Comparison of ENCODE assay signal across 17 cellular contexts in genomic region chr15:93024716-93025624, GRCh38.
A peak's percentile ranks its signal among the peaks of the same experiment; 100 is the strongest.
DNase-seq lines count a peak whose midpoint lies in the region; ATAC-seq, FAIRE-seq and TF ChIP-seq lines count a peak whose summit lies in the region.
"Had no signal": no experiment of that assay in that cellular context is flagged by ENCODE, and none has a peak within 500 bp of the region (broad histone marks: within the 10 kb centered on the region; RNA-seq: fewer than 3 reads in every experiment).

No MANE protein-coding gene starts in this region.

- H2BK12ac ChIP-seq in trophoblast cell (ENCODE audit: low read length) = no peak overlapping the region

- TF ChIP-seq CTCF in IMR-90 (conservative IDR thresholded peaks at IDR 0.05; ENCODE audit: low read depth, low read length) = no peak
- no peak for TF ChIP-seq CTCF in GM12878 (IDR thresholded peaks at IDR 0.05 in 2 of 3, conservative IDR thresholded peaks at IDR 0.05 in 1 of 3; ENCODE audit: control insufficient read depth in 2 of 3, extremely low read depth in 1 of 3, insufficient read depth in 1 of 3, low read depth in 3 of 3, low read length in 3 of 3)

- BruUV-seq in IMR-90 (replicated peaks; lab: Mats Ljungman, UMichigan) = TSS peak; percentile 32
- BruUV-seq in GM12878 (replicated peaks; lab: Mats Ljungman, UMichigan) = TSS peak; percentile 49

- peaks cover 22% of the 10 kb centered on the region for H3K4me1 ChIP-seq in IMR-90 (ENCODE audit: control insufficient read depth, insufficient read depth, low read length)
- H3K4me1 ChIP-seq in GM12878 (ENCODE audit: control insufficient read depth, insufficient read depth, low read length) = peaks cover 17% of the 10 kb centered on the region
- no peaks in the 10 kb centered on the region for H3K4me1 ChIP-seq in trophoblast cell (ENCODE audit: control insufficient read depth in 1 of 2, insufficient read depth in 2 of 2, low read length in 2 of 2)
- H3K4me1 ChIP-seq: SJCRH30 had no signal

- H3K4me3 Mint-ChIP-seq in T-helper 2 cell treated with Interferon-gamma antibody and Interleukin-4, amounts not matched to agents 5 μg/mL and 100 μg/mL, for 36 hours = peak overlapping the region; percentile 27

- H2AK5ac ChIP-seq in IMR-90 (ENCODE audit: low read depth, low read length) = no peak overlapping the region
- no peak overlapping the region for H2AK5ac ChIP-seq in trophoblast cell (ENCODE audit: low read length)

- H2BK20ac ChIP-seq in IMR-90 (ENCODE audit: low read depth, low read length) = no peak overlapping the region

- peaks cover 56% of the 10 kb centered on the region for H3K36me3 ChIP-seq in IMR-90 (ENCODE audit: control insufficient read depth, insufficient read depth, low read length)
- H3K36me3 ChIP-seq in GM12878 (ENCODE audit: control insufficient read depth in 2 of 2, insufficient read depth in 2 of 2, low read length in 1 of 2) = peaks cover 27 to 33% of the 10 kb centered on the region in 2 experiments
- peaks cover 45 to 65% of the 10 kb centered on the region in 2 experiments for H3K36me3 ChIP-seq in trophoblast cell (ENCODE audit: control insufficient read depth in 1 of 2, insufficient read depth in 2 of 2, low read length in 2 of 2)

- H4K5ac ChIP-seq in IMR-90 (ENCODE audit: low read depth, low read length) = no peak overlapping the region

- H3K79me2 ChIP-seq in GM12878 (ENCODE audit: control insufficient read depth, insufficient read depth, low read length) (no peaks in the 10 kb centered on the region), trophoblast cell (ENCODE audit: control insufficient read depth, insufficient read depth, low read length, poor library complexity) (no peaks in the 10 kb centered on the region)

- FAIRE-seq in GM12878 (lab: Jason Lieb, UNC) = no peak

- no peak overlapping the region for H3K18ac ChIP-seq in IMR-90 (ENCODE audit: low read depth, low read length)
- no peak overlapping the region for H3K18ac ChIP-seq in trophoblast cell (ENCODE audit: low read length)

- ATAC-seq in IMR-90 (ENCODE audit: low read depth) (no peak), GM12878 (no peak), HG03520 (IDR thresholded peaks at IDR 0.05; ENCODE audit: unreplicated experiment) (no peak)
- ATAC-seq: body of pancreas had no signal

- H3K36me3 Mint-ChIP-seq in T-helper 2 cell treated with Interferon-gamma antibody and Interleukin-4, amounts not matched to agents 5 μg/mL and 100 μg/mL, for 36 hours (ENCODE audit: low read depth) = peaks cover 60% of the 10 kb centered on the region

- peak overlapping the region; percentile 72 for H3K27ac Mint-ChIP-seq in T-helper 2 cell treated with Interferon-gamma antibody and Interleukin-4, amounts not matched to agents 5 μg/mL and 100 μg/mL, for 36 hours

- H2BK120ac ChIP-seq in IMR-90 (ENCODE audit: low read depth, low read length) (no peak overlapping the region), trophoblast cell (ENCODE audit: insufficient read depth, low read length, poor library complexity) (no peak overlapping the region)

- H3K79me1 ChIP-seq in IMR-90 (ENCODE audit: low read depth in 1 of 2, low read length in 2 of 2) = peaks cover 38 to 58% of the 10 kb centered on the region in 2 experiments
- H3K79me1 ChIP-seq in trophoblast cell (ENCODE audit: low read length) = no peaks in the 10 kb centered on the region

- H3K23ac ChIP-seq in IMR-90 (ENCODE audit: low read depth, low read length) (no peak overlapping the region), trophoblast cell (ENCODE audit: low read length) (no peak overlapping the region)

- H2AK9ac ChIP-seq in IMR-90 (replicated peaks; ENCODE audit: low read depth, low read length, poor library complexity) = no peak overlapping the region

- H3K4ac ChIP-seq in IMR-90 (ENCODE audit: low read depth, low read length) (no peak overlapping the region), trophoblast cell (ENCODE audit: low read depth, low read length) (no peak overlapping the region)

- intact Hi-C loops in IMR-90 (cut with micrococcal nuclease) (no loop called here), GM12878 (cut with micrococcal nuclease; ENCODE audit: unreplicated experiment) (no loop called here)

- CTCF ChIA-PET in IMR-90 (lab: Yijun Ruan, JAX) (interaction anchor here (1.5 kb wide), 1 partner anchor 228 kb away, joined by 4 read pairs; no protein-coding TSS in a partner anchor), GM12878 (lab: Yijun Ruan, JAX) (interaction anchor here (1.1 kb wide), 1 partner anchor 61 kb away, joined by 3 read pairs; no protein-coding TSS in a partner anchor)

- no peak overlapping the region for H3K14ac ChIP-seq in IMR-90 (replicated peaks; ENCODE audit: low read depth, low read length)
- H3K14ac ChIP-seq in trophoblast cell (ENCODE audit: low read length) = no peak overlapping the region

- no peak overlapping the region for H2BK5ac ChIP-seq in IMR-90 (ENCODE audit: low read depth, low read length, poor library complexity, severe bottlenecking)
- no peak overlapping the region for H2BK5ac ChIP-seq in trophoblast cell (ENCODE audit: low read depth, low read length, poor library complexity)

- H3K27me3 Mint-ChIP-seq in T-helper 2 cell treated with Interferon-gamma antibody and Interleukin-4, amounts not matched to agents 5 μg/mL and 100 μg/mL, for 36 hours (ENCODE audit: low read depth) = no peaks in the 10 kb centered on the region
- H3K27me3 Mint-ChIP-seq: progenitor cell of endocrine pancreas had no signal

- no peak overlapping the region for H3K56ac ChIP-seq in IMR-90 (ENCODE audit: extremely low read depth, insufficient read depth, low read length)

- no peak overlapping the region for H3K27ac ChIP-seq in IMR-90 (ENCODE audit: insufficient read depth, low read length)
- H3K27ac ChIP-seq in GM12878 (ENCODE audit: control insufficient read depth, insufficient read depth) = no peak overlapping the region
- no peak overlapping the region for H3K27ac ChIP-seq in trophoblast cell (ENCODE audit: low read depth, low read length)
- H3K27ac ChIP-seq: body of pancreas, epithelial cell of prostate, hepatocyte, SJCRH30, testis had no signal

- peaks cover 14% of the 10 kb centered on the region; the same call in 1 of the 2 replicates for H3K9me1 ChIP-seq in IMR-90 (ENCODE audit: insufficient read depth, low read length)

- H3K4me2 ChIP-seq in IMR-90 (ENCODE audit: low read depth, low read length) = no peak overlapping the region
- no peak overlapping the region for H3K4me2 ChIP-seq in GM12878 (ENCODE audit: control insufficient read depth, insufficient read depth)
- H3K4me2 ChIP-seq in trophoblast cell (ENCODE audit: low read length) = no peak overlapping the region
- H3K4me2 ChIP-seq: hepatocyte had no signal

- no peak overlapping the region for H4K91ac ChIP-seq in IMR-90 (ENCODE audit: insufficient read depth, low read depth, low read length)
- H4K91ac ChIP-seq in trophoblast cell (ENCODE audit: low read depth, low read length) = no peak overlapping the region

- H2AFZ ChIP-seq in IMR-90 (replicated peaks; ENCODE audit: low read length, poor library complexity) = no peak overlapping the region
- H2AFZ ChIP-seq in GM12878 (ENCODE audit: control insufficient read depth, low read depth, low read length) = no peak overlapping the region
- H2AFZ ChIP-seq in trophoblast cell (ENCODE audit: insufficient read depth, low read length, poor library complexity) = peak overlapping the region; percentile 37
- H2AFZ ChIP-seq: hepatocyte had no signal

- POLR2A ChIA-PET in IMR-90 (lab: Charles Lee; ENCODE audit: unreplicated experiment) = no interaction called here
- POLR2A ChIA-PET in GM12878 (lab: Charles Lee) = interaction anchor here (1.0 kb wide), 1 partner anchor 221 kb away, joined by 5 read pairs; no protein-coding TSS in a partner anchor

- WGBS in IMR-90 (ENCODE audit: extremely low coverage in 2 of 2, insufficient read length in 1 of 2), 2 experiments = 80% methylated on average over 2 of the region's 8 CpGs; no CpG with 5 or more reads in 1 of the 2 experiments
- 77% methylated on average over 8 of the region's 8 CpGs for WGBS in GM12878 (ENCODE audit: insufficient coverage, insufficient replicate concordance, low lambda C conversion rate, missing lambda C conversion rate)
- no CpG with 5 or more reads among the region's 8 CpGs for WGBS in trophoblast cell (ENCODE audit: extremely low coverage, insufficient coverage, insufficient read length)

- H3K9me3 ChIP-seq in IMR-90 (ENCODE audit: control insufficient read depth, insufficient read depth, low read length) (no peaks in the 10 kb centered on the region), GM12878 (replicated peaks; ENCODE audit: control insufficient read depth, insufficient read depth, low read length) (no peaks in the 10 kb centered on the region), trophoblast cell (ENCODE audit: insufficient read depth, low read depth, low read length) (no peaks in the 10 kb centered on the region)
- H3K9me3 ChIP-seq: body of pancreas, SJCRH30, testis had no signal

- H3K4me3 ChIP-seq in IMR-90 (ENCODE audit: insufficient read depth, low read depth, low read length) (no peak overlapping the region), GM12878 (no peak overlapping the region), trophoblast cell (ENCODE audit: low read depth, low read length) (no peak overlapping the region)
- H3K4me3 ChIP-seq: body of pancreas, hepatocyte, SJCRH30, testis had no signal

- no peak for TF ChIP-seq EP300 in GM12878 (IDR thresholded peaks at IDR 0.05; ENCODE audit: borderline replicate concordance in 1 of 2, control insufficient read depth in 1 of 2, low read depth in 2 of 2, low read length in 2 of 2)

- SMC1A ChIA-PET in GM12878 (lab: Charles Lee; ENCODE audit: uncharacterized antibody, unreplicated experiment) = interaction anchor here (1.0 kb wide), 1 partner anchor 10 kb away, joined by 3 read pairs; no protein-coding TSS in a partner anchor

- dilution Hi-C loops in IMR-90 (cut with HindIII; ENCODE audit: low sequenced_read_pairs, unreplicated experiment) = no loop called here

- H4K20me1 ChIP-seq in IMR-90 (ENCODE audit: insufficient read depth, low read length) = peaks cover 53% of the 10 kb centered on the region
- no peaks in the 10 kb centered on the region; the same call in 1 of the 2 replicates for H4K20me1 ChIP-seq in GM12878 (ENCODE audit: control insufficient read depth, insufficient read depth)

- in situ Hi-C loops in IMR-90 (cut with MboI; ENCODE audit: low sequenced_read_pairs) (loop anchor here (10.0 kb wide), 1 partner anchor 230 kb away; no protein-coding TSS in a partner anchor), GM12878 (cut with MboI) (loop anchor here (5.0 to 25.0 kb wide), 2 partner anchors 223 to 1287 kb away; no protein-coding TSS in a partner anchor)

- no peak overlapping the region for H2BK15ac ChIP-seq in IMR-90 (ENCODE audit: low read depth, low read length)

- DNase-seq in T-helper 2 cell treated with Interferon-gamma antibody and Interleukin-4, amounts not matched to agents 5 μg/mL and 100 μg/mL, for 36 hours (ENCODE audit: low spot score) = no peak
- DNase-seq in T-helper 2 cell = no peak
- no peak for DNase-seq in IMR-90
- no peak for DNase-seq in GM12878 (ENCODE audit: low read depth, low spot score)
- DNase-seq in trophoblast cell = no peak
- DNase-seq in NCI-H510A (lab: John Stamatoyannopoulos, UW) = no peak
- DNase-seq in stimulated activated CD4-positive, alpha-beta T cell treated with anti-CD3 and anti-CD28 coated beads, Interleukin-1b, Interleukin-23, amount 100 ng/mL, for 48 hours = no peak
- DNase-seq: 8988T, body of pancreas, H7, NCI-H1417 treated with DMSO at 0.1 percent for 48 hours, SJCRH30 had no signal

- H4K8ac ChIP-seq in IMR-90 (ENCODE audit: low read depth in 2 of 2, low read length in 2 of 2) = no peak overlapping the region
- H4K8ac ChIP-seq in trophoblast cell (ENCODE audit: low read depth, low read length) = no peak overlapping the region

- RAD21 ChIA-PET in GM12878 (lab: Charles Lee; ENCODE audit: unreplicated experiment) = no interaction called here

- TF ChIP-seq RAD21 in IMR-90 (IDR thresholded peaks at IDR 0.05; ENCODE audit: low read length) (no peak), GM12878 (IDR thresholded peaks at IDR 0.05; ENCODE audit: insufficient read depth, low read depth, low read length) (no peak)

- peaks cover 50% of the 10 kb centered on the region for H3K4me1 Mint-ChIP-seq in T-helper 2 cell treated with Interferon-gamma antibody and Interleukin-4, amounts not matched to agents 5 μg/mL and 100 μg/mL, for 36 hours (ENCODE audit: low read depth)

- H3K9ac ChIP-seq in IMR-90 (ENCODE audit: low read depth, low read length) (no peak overlapping the region), GM12878 (ENCODE audit: control insufficient read depth, insufficient read depth, low read length) (no peak overlapping the region), trophoblast cell (ENCODE audit: low read length) (no peak overlapping the region)

- no peak overlapping the region for H4K12ac ChIP-seq in trophoblast cell (ENCODE audit: low read depth, low read length)

- no peak for TF ChIP-seq POLR2A in IMR-90 (IDR thresholded peaks at IDR 0.05; ENCODE audit: low read depth, low read length)
- TF ChIP-seq POLR2A in GM12878 (IDR thresholded peaks at IDR 0.05; ENCODE audit: low read depth, low read length) = peak; percentile 51; the same call in 1 of the 2 replicates

- H3K27me3 ChIP-seq in IMR-90 (ENCODE audit: control insufficient read depth, insufficient read depth, low read length) (no peaks in the 10 kb centered on the region), GM12878 (replicated peaks in 1 of 2; ENCODE audit: control insufficient read depth in 2 of 2, insufficient read depth in 2 of 2, low read length in 1 of 2) (no peaks in the 10 kb centered on the region), trophoblast cell (ENCODE audit: insufficient read depth, low read length) (no peaks in the 10 kb centered on the region)
- H3K27me3 ChIP-seq: body of pancreas, hepatocyte, SJCRH30, testis had no signal

- H3K9me3 Mint-ChIP-seq in T-helper 2 cell treated with Interferon-gamma antibody and Interleukin-4, amounts not matched to agents 5 μg/mL and 100 μg/mL, for 36 hours = no peaks in the 10 kb centered on the region
